1 cellular context compared by ENCODE assay signal in the genomic region with DNA sequence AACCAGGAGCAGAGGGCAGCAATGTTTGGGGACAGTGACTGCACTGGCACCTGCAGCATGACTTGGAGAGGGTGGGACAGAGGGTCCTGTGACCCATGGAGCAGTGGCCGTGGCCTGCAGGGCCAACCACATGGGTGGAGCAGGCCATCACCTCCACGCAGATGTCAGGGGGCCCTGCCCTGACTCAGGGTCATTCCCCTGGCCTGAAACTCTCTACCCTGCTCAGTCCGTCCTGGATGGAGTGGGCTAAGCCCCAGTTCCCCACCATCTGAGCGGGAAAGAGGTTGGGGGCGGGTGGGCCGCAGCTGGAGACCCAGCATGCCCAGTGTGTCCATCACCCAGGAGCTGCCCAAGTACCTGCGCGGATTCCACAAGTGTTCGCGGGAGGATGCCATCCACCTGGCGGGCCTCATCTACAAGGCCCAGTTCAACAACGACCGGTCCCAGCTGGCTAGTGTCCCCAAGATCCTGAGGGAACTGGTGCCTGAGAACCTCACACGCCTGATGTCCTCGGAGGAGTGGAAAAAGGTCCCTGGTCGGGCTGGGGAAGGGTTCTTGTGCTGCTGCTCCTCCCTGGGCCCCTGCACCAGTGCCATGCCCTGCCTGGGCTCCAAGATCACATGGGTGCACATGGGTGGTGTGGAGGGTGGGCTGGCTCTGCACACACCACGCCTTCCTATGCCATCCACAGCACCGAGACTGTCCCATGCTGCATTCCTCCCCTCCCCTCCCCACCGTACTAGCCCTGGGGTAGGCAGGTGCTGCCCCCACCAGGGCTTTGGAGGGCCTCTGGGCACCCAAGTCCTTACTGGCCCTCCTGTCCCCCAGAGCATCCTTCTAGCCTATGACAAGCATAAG.
TF ChIP-seq lines count a peak whose summit lies in the region.

No MANE protein-coding gene starts in this region.

TF ChIP-seq in HepG2, 621 proteins besides CTCF, POLR2A, EP300 and RAD21:
- TF ChIP-seq, protein P1, sequence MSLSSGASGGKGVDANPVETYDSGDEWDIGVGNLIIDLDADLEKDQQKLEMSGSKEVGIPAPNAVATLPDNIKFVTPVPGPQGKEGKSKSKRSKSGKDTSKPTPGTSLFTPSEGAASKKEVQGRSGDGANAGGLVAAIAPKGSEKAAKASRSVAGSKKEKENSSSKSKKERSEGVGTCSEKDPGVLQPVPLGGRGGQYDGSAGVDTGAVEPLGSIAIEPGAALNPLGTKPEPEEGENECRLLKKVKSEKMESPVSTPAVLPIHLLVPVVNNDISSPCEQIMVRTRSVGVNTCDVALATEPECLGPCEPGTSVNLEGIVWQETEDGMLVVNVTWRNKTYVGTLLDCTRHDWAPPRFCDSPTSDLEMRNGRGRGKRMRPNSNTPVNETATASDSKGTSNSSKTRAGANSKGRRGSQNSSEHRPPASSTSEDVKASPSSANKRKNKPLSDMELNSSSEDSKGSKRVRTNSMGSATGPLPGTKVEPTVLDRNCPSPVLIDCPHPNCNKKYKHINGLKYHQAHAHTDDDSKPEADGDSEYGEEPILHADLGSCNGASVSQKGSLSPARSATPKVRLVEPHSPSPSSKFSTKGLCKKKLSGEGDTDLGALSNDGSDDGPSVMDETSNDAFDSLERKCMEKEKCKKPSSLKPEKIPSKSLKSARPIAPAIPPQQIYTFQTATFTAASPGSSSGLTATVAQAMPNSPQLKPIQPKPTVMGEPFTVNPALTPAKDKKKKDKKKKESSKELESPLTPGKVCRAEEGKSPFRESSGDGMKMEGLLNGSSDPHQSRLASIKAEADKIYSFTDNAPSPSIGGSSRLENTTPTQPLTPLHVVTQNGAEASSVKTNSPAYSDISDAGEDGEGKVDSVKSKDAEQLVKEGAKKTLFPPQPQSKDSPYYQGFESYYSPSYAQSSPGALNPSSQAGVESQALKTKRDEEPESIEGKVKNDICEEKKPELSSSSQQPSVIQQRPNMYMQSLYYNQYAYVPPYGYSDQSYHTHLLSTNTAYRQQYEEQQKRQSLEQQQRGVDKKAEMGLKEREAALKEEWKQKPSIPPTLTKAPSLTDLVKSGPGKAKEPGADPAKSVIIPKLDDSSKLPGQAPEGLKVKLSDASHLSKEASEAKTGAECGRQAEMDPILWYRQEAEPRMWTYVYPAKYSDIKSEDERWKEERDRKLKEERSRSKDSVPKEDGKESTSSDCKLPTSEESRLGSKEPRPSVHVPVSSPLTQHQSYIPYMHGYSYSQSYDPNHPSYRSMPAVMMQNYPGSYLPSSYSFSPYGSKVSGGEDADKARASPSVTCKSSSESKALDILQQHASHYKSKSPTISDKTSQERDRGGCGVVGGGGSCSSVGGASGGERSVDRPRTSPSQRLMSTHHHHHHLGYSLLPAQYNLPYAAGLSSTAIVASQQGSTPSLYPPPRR (CRISPR knock-in tag; IDR thresholded peaks at IDR 0.05; ENCODE audit: borderline replicate concordance) = no peak
- TF ChIP-seq, protein P2, sequence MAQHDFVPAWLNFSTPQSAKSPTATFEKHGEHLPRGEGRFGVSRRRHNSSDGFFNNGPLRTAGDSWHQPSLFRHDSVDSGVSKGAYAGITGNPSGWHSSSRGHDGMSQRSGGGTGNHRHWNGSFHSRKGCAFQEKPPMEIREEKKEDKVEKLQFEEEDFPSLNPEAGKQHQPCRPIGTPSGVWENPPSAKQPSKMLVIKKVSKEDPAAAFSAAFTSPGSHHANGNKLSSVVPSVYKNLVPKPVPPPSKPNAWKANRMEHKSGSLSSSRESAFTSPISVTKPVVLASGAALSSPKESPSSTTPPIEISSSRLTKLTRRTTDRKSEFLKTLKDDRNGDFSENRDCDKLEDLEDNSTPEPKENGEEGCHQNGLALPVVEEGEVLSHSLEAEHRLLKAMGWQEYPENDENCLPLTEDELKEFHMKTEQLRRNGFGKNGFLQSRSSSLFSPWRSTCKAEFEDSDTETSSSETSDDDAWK (CRISPR knock-in tag; IDR thresholded peaks at IDR 0.05) = no peak
- TF ChIP-seq ZNF446 (CRISPR knock-in tag; IDR thresholded peaks at IDR 0.05) (no peak), DNMT1 (CRISPR knock-in tag; IDR thresholded peaks at IDR 0.05) (no peak), ARHGAP35 (CRISPR knock-in tag; IDR thresholded peaks at IDR 0.05; ENCODE audit: borderline replicate concordance) (no peak), FOXK1 (CRISPR knock-in tag; IDR thresholded peaks at IDR 0.05; ENCODE audit: borderline replicate concordance, low read depth) (no peak), GTF3A (CRISPR knock-in tag; conservative IDR thresholded peaks at IDR 0.05) (no peak), YEATS4 (CRISPR knock-in tag; IDR thresholded peaks at IDR 0.05; ENCODE audit: borderline replicate concordance) (no peak), HNRNPH1 (optimal IDR thresholded peaks at IDR 0.05; ENCODE audit: low read depth, low read length) (no peak), ZNF20 (CRISPR knock-in tag; IDR thresholded peaks at IDR 0.05) (no peak), ZNF430 (CRISPR knock-in tag; IDR thresholded peaks at IDR 0.05) (no peak), MXI1 (IDR thresholded peaks at IDR 0.05; ENCODE audit: borderline replicate concordance, low read depth, low read length) (0 out of 3 replicates have a peak, but pooled peaks have one; percentile 12), RBM22 (optimal IDR thresholded peaks at IDR 0.05; ENCODE audit: low read length) (no peak), ZNF230 (CRISPR knock-in tag; IDR thresholded peaks at IDR 0.05) (no peak), RBM39 (IDR thresholded peaks at IDR 0.05; ENCODE audit: low read depth, low read length, poor library complexity, severe bottlenecking) (no peak), RFX3 (CRISPR knock-in tag; IDR thresholded peaks at IDR 0.05) (no peak), HOXD1 (CRISPR knock-in tag; IDR thresholded peaks at IDR 0.05) (no peak), POLR2AphosphoS2 (IDR thresholded peaks at IDR 0.05; ENCODE audit: low read depth, low read length) (no peak), PHB2 (IDR thresholded peaks at IDR 0.05; ENCODE audit: partially characterized antibody) (no peak), ZNF207 (IDR thresholded peaks at IDR 0.05; ENCODE audit: borderline replicate concordance) (0 out of 2 replicates have a peak, but pooled peaks have one; percentile 29), KAT2B (IDR thresholded peaks at IDR 0.05; ENCODE audit: borderline replicate concordance, low read depth, low read length) (no peak), EZH2 (conservative IDR thresholded peaks at IDR 0.05; ENCODE audit: low read depth, low read length) (no peak), FOXO1 (CRISPR knock-in tag; IDR thresholded peaks at IDR 0.05) (no peak)
- TF ChIP-seq, protein P3, sequence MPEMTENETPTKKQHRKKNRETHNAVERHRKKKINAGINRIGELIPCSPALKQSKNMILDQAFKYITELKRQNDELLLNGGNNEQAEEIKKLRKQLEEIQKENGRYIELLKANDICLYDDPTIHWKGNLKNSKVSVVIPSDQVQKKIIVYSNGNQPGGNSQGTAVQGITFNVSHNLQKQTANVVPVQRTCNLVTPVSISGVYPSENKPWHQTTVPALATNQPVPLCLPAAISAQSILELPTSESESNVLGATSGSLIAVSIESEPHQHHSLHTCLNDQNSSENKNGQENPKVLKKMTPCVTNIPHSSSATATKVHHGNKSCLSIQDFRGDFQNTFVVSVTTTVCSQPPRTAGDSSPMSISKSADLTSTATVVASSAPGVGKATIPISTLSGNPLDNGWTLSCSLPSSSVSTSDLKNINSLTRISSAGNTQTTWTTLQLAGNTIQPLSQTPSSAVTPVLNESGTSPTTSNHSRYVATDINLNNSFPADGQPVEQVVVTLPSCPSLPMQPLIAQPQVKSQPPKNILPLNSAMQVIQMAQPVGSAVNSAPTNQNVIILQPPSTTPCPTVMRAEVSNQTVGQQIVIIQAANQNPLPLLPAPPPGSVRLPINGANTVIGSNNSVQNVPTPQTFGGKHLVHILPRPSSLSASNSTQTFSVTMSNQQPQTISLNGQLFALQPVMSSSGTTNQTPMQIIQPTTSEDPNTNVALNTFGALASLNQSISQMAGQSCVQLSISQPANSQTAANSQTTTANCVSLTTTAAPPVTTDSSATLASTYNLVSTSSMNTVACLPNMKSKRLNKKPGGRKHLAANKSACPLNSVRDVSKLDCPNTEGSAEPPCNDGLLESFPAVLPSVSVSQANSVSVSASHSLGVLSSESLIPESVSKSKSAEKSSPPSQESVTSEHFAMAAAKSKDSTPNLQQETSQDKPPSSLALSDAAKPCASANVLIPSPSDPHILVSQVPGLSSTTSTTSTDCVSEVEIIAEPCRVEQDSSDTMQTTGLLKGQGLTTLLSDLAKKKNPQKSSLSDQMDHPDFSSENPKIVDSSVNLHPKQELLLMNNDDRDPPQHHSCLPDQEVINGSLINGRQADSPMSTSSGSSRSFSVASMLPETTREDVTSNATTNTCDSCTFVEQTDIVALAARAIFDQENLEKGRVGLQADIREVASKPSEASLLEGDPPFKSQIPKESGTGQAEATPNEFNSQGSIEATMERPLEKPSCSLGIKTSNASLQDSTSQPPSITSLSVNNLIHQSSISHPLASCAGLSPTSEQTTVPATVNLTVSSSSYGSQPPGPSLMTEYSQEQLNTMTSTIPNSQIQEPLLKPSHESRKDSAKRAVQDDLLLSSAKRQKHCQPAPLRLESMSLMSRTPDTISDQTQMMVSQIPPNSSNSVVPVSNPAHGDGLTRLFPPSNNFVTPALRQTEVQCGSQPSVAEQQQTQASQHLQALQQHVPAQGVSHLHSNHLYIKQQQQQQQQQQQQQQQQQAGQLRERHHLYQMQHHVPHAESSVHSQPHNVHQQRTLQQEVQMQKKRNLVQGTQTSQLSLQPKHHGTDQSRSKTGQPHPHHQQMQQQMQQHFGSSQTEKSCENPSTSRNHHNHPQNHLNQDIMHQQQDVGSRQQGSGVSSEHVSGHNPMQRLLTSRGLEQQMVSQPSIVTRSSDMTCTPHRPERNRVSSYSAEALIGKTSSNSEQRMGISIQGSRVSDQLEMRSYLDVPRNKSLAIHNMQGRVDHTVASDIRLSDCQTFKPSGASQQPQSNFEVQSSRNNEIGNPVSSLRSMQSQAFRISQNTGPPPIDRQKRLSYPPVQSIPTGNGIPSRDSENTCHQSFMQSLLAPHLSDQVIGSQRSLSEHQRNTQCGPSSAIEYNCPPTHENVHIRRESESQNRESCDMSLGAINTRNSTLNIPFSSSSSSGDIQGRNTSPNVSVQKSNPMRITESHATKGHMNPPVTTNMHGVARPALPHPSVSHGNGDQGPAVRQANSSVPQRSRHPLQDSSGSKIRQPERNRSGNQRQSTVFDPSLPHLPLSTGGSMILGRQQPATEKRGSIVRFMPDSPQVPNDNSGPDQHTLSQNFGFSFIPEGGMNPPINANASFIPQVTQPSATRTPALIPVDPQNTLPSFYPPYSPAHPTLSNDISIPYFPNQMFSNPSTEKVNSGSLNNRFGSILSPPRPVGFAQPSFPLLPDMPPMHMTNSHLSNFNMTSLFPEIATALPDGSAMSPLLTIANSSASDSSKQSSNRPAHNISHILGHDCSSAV (CRISPR knock-in tag; IDR thresholded peaks at IDR 0.05; ENCODE audit: borderline replicate concordance) = no peak
- TF ChIP-seq, protein P4, sequence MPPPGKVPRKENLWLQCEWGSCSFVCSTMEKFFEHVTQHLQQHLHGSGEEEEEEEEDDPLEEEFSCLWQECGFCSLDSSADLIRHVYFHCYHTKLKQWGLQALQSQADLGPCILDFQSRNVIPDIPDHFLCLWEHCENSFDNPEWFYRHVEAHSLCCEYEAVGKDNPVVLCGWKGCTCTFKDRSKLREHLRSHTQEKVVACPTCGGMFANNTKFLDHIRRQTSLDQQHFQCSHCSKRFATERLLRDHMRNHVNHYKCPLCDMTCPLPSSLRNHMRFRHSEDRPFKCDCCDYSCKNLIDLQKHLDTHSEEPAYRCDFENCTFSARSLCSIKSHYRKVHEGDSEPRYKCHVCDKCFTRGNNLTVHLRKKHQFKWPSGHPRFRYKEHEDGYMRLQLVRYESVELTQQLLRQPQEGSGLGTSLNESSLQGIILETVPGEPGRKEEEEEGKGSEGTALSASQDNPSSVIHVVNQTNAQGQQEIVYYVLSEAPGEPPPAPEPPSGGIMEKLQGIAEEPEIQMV (CRISPR knock-in tag; IDR thresholded peaks at IDR 0.05; ENCODE audit: low read depth) = no peak
- TF ChIP-seq, protein P5, sequence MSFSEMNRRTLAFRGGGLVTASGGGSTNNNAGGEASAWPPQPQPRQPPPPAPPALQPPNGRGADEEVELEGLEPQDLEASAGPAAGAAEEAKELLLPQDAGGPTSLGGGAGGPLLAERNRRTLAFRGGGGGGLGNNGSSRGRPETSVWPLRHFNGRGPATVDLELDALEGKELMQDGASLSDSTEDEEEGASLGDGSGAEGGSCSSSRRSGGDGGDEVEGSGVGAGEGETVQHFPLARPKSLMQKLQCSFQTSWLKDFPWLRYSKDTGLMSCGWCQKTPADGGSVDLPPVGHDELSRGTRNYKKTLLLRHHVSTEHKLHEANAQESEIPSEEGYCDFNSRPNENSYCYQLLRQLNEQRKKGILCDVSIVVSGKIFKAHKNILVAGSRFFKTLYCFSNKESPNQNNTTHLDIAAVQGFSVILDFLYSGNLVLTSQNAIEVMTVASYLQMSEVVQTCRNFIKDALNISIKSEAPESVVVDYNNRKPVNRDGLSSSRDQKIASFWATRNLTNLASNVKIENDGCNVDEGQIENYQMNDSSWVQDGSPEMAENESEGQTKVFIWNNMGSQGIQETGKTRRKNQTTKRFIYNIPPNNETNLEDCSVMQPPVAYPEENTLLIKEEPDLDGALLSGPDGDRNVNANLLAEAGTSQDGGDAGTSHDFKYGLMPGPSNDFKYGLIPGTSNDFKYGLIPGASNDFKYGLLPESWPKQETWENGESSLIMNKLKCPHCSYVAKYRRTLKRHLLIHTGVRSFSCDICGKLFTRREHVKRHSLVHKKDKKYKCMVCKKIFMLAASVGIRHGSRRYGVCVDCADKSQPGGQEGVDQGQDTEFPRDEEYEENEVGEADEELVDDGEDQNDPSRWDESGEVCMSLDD (CRISPR knock-in tag; IDR thresholded peaks at IDR 0.05; ENCODE audit: borderline replicate concordance) = no peak
- TF ChIP-seq, protein P6, sequence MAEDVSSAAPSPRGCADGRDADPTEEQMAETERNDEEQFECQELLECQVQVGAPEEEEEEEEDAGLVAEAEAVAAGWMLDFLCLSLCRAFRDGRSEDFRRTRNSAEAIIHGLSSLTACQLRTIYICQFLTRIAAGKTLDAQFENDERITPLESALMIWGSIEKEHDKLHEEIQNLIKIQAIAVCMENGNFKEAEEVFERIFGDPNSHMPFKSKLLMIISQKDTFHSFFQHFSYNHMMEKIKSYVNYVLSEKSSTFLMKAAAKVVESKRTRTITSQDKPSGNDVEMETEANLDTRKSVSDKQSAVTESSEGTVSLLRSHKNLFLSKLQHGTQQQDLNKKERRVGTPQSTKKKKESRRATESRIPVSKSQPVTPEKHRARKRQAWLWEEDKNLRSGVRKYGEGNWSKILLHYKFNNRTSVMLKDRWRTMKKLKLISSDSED (CRISPR knock-in tag; IDR thresholded peaks at IDR 0.05) = peak; percentile 79; the same call in 1 of the 2 replicates
